ENCODE assay signal across 32 cellular contexts in the genomic region with DNA sequence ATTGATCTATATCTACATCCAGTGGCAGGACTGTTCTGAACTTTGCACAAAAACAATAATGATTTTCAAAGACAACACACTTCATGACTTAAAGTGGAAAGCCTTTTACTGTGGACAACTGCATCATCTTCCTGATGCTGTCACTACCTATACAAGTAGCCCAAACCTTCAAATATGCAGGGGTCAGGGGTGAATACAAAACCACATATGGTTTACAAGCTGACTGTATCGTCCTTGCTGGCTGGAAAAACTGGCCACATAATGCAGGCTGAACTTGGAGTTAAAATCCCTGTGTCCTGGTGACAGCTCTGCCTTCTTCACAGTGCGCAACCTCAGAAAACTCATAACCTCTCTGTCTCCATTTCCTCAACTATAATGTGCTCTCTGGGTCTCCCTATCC.
"Had no signal": no experiment of that assay in that cellular context is flagged by ENCODE, and none has a peak within 500 bp of the region (broad histone marks: within the 10 kb centered on the region; RNA-seq: fewer than 3 reads in every experiment).

No MANE protein-coding gene starts in this region.

- H3K27me3 Mint-ChIP-seq: activated B cell treated with CpG ODN at 0.5 μM for 24 hours; activated naive CD8-positive, alpha-beta T cell treated with anti-CD3 and anti-CD28 coated beads for 36 hours had no signal

- H3K4me2 ChIP-seq: KMS-11 had no signal

- DNase-seq: activated B cell treated with CpG ODN at 0.5 μM for 24 hours; activated CD4-positive, alpha-beta memory T cell treated with anti-CD3 and anti-CD28 coated beads for 36 hours; activated CD4-positive, alpha-beta T cell treated with anti-CD3 and anti-CD28 coated beads for 4 hours; activated CD4-positive, alpha-beta T cell treated with anti-CD3 and anti-CD28 coated beads, Interleukin-2, amount 50 U/mL, for 1 hour; activated CD4-positive, CD25-positive, alpha-beta regulatory T cell treated with anti-CD3 and anti-CD28 coated beads, Interleukin-2, amount 50 U/mL, for 72 hours; activated CD8-positive, alpha-beta memory T cell treated with anti-CD3 and anti-CD28 coated beads for 24 hours; activated CD8-positive, alpha-beta memory T cell treated with anti-CD3 and anti-CD28 coated beads, Interleukin-2, amount 10 ng/mL, durations not matched to agents 7 days and 5 days; activated CD8-positive, alpha-beta memory T cell treated with anti-CD3 and anti-CD28 coated beads, Interleukin-2, amount 50 U/mL, for 48 hours; activated effector memory CD4-positive, alpha-beta T cell treated with Interleukin-2 at 50 U/mL for 16 hours; activated naive CD4-positive, alpha-beta T cell; activated naive CD4-positive, alpha-beta T cell treated with anti-CD3 and anti-CD28 coated beads, Interleukin-2, amount 50 U/mL, for 16 hours; activated naive CD8-positive, alpha-beta T cell treated with anti-CD3 and anti-CD28 coated beads for 36 hours; activated T-cell treated with anti-CD3 and anti-CD28 coated beads, Interleukin-2, amount 50 U/mL, for 48 hours; amniotic stem cell; aorta; NCI-H1048; NCI-H1105 treated with DMSO at 0.1 percent for 48 hours; NCI-H1436; NCI-H1694; NCI-H1930; NCI-H2081 treated with DMSO at 0.1 percent for 48 hours; NCI-H345; NCI-H524 treated with DMSO at 0.1 percent for 48 hours; Peyer's patch; SIG-M5; T-helper 1 cell; T-helper 2 cell; T-helper 9 cell had no signal

- H3K4me3 ChIP-seq: breast epithelium, Peyer's patch had no signal

- H3K9me3 ChIP-seq: breast epithelium, Peyer's patch had no signal

- H3K27ac Mint-ChIP-seq: activated B cell treated with CpG ODN at 0.5 μM for 24 hours; activated CD4-positive, alpha-beta memory T cell treated with anti-CD3 and anti-CD28 coated beads for 36 hours; activated CD8-positive, alpha-beta memory T cell treated with anti-CD3 and anti-CD28 coated beads, Interleukin-2, amount 10 ng/mL, durations not matched to agents 7 days and 5 days; activated naive CD8-positive, alpha-beta T cell treated with anti-CD3 and anti-CD28 coated beads for 36 hours had no signal

- H3K27ac ChIP-seq: breast epithelium, KMS-11, Peyer's patch, RWPE1, VCaP had no signal

- H3K9ac ChIP-seq: KMS-11 had no signal

- H3K4me3 Mint-ChIP-seq: activated B cell treated with CpG ODN at 0.5 μM for 24 hours; activated CD4-positive, alpha-beta memory T cell treated with anti-CD3 and anti-CD28 coated beads for 36 hours; activated CD8-positive, alpha-beta memory T cell treated with anti-CD3 and anti-CD28 coated beads, Interleukin-2, amount 10 ng/mL, durations not matched to agents 7 days and 5 days; activated naive CD8-positive, alpha-beta T cell treated with anti-CD3 and anti-CD28 coated beads for 36 hours had no signal

- H3K27me3 ChIP-seq: breast epithelium, Peyer's patch had no signal

- H3K9me3 Mint-ChIP-seq: activated B cell treated with CpG ODN at 0.5 μM for 24 hours; activated CD4-positive, alpha-beta memory T cell treated with anti-CD3 and anti-CD28 coated beads for 36 hours had no signal

- H3K4me1 ChIP-seq: breast epithelium, Peyer's patch had no signal
